In genomic region chr14:77097689-77098469, GRCh38 we compare ENCODE assay signal across 1 cellular context.
A peak's percentile ranks its signal among the peaks of the same experiment; 100 is the strongest.
TF ChIP-seq lines count a peak whose summit lies in the region.

CIPC (plus strand) TSS chr14:77098258; CDS start chr14:77105709, 7,451 bp downstream.

TF ChIP-seq in HepG2, 621 proteins besides CTCF, POLR2A, EP300 and RAD21 (continued from another document and continues in another):
- TF ChIP-seq TRAFD1 (CRISPR knock-in tag; IDR thresholded peaks at IDR 0.05; ENCODE audit: borderline replicate concordance) (no peak), U2AF2 (IDR thresholded peaks at IDR 0.05; ENCODE audit: low read depth, low read length) (no peak), PRPF4 (IDR thresholded peaks at IDR 0.05; ENCODE audit: low read depth, low read length, poor library complexity, severe bottlenecking) (no peak), ZZZ3 (CRISPR knock-in tag; IDR thresholded peaks at IDR 0.05; ENCODE audit: borderline replicate concordance) (peak; percentile 90; the same call in 1 of the 2 replicates), PAXIP1 (CRISPR knock-in tag; conservative IDR thresholded peaks at IDR 0.05) (peak; percentile 74), ZNF724P (CRISPR knock-in tag; IDR thresholded peaks at IDR 0.05; ENCODE audit: borderline replicate concordance) (peak; percentile 83; the same call in 1 of the 2 replicates), BATF2 (CRISPR knock-in tag; IDR thresholded peaks at IDR 0.05) (peak; percentile 50; the same call in 1 of the 2 replicates), SP4 (CRISPR knock-in tag; IDR thresholded peaks at IDR 0.05) (peak; percentile 90), TAF1 (CRISPR knock-in tag; IDR thresholded peaks at IDR 0.05) (peak; percentile 63), PPARG (CRISPR knock-in tag; conservative IDR thresholded peaks at IDR 0.05) (peak; percentile 14; the same call in 1 of the 2 replicates), GMEB2 (CRISPR knock-in tag; IDR thresholded peaks at IDR 0.05; ENCODE audit: low read depth) (0 out of 2 replicates have a peak, but pooled peaks have one; percentile 38), ZFY (CRISPR knock-in tag; IDR thresholded peaks at IDR 0.05) (peak; percentile 82), ZNF646 (CRISPR knock-in tag; IDR thresholded peaks at IDR 0.05) (no peak), ZNF280D (CRISPR knock-in tag; IDR thresholded peaks at IDR 0.05) (peak; percentile 18; the same call in 1 of the 2 replicates), ZNF451 (CRISPR knock-in tag; IDR thresholded peaks at IDR 0.05) (peak; percentile 76; the same call in 1 of the 2 replicates), FOXP1 (IDR thresholded peaks at IDR 0.05) (no peak), FOXP1 (CRISPR knock-in tag; IDR thresholded peaks at IDR 0.05) (no peak), CC2D1A (CRISPR knock-in tag; IDR thresholded peaks at IDR 0.05) (no peak), ZKSCAN5 (CRISPR knock-in tag; IDR thresholded peaks at IDR 0.05) (peak; percentile 46; the same call in 1 of the 2 replicates), DMAP1 (CRISPR knock-in tag; IDR thresholded peaks at IDR 0.05) (peak; percentile 87), SKIL (CRISPR knock-in tag; IDR thresholded peaks at IDR 0.05; ENCODE audit: borderline replicate concordance) (peak; percentile 72), ISX (CRISPR knock-in tag; conservative IDR thresholded peaks at IDR 0.05) (no peak), IKZF4 (CRISPR knock-in tag; IDR thresholded peaks at IDR 0.05; ENCODE audit: borderline replicate concordance, low read depth, not compliant biosample characterization) (peak; percentile 49), SETDB1 (CRISPR knock-in tag; IDR thresholded peaks at IDR 0.05; ENCODE audit: borderline replicate concordance) (no peak), GMEB1 (CRISPR knock-in tag; IDR thresholded peaks at IDR 0.05; ENCODE audit: borderline replicate concordance) (peak; percentile 81; the same call in 1 of the 2 replicates), KLF11 (CRISPR knock-in tag; IDR thresholded peaks at IDR 0.05) (no peak; the same call in 1 of the 2 replicates), PBX2 (CRISPR knock-in tag; IDR thresholded peaks at IDR 0.05) (no peak), RBAK (CRISPR knock-in tag; IDR thresholded peaks at IDR 0.05) (no peak)
